In genomic region chr1:228457396-228458176, GRCh38 we compare ENCODE assay signal across 8 cellular contexts. TPM values are rescaled to one million over a fixed set of nuclear protein-coding genes. Genes with fewer than 3 reads are reported as not detected.
DNase-seq lines count a peak whose midpoint lies in the region; ATAC-seq and TF ChIP-seq lines count a peak whose summit lies in the region.

No MANE protein-coding gene starts in this region.

- no peaks in the 10 kb centered on the region for H3K9me3 Mint-ChIP-seq in Caco-2 (ENCODE audit: unreplicated experiment)
- H3K9me3 Mint-ChIP-seq in activated T-cell treated with anti-CD3 and anti-CD28 coated beads, Interleukin-2, amount 50 U/mL, for 4 hours: no peaks in the 10 kb centered on the region

- intact Hi-C loops in Caco-2 (cut with micrococcal nuclease; ENCODE audit: unreplicated experiment): loop anchor here (1.0 to 5.0 kb wide), 8 partner anchors 15 to 326 kb away; partner anchors contain the start of gene RNF187
- intact Hi-C loops in OCI-LY7 (cut with micrococcal nuclease; ENCODE audit: unreplicated experiment): loop anchor here (1.0 to 10.0 kb wide), 6 partner anchors 51 to 327 kb away; partner anchors contain the start of gene TRIM11
- intact Hi-C loops in esophagus muscularis mucosa (cut with DNase I): no loop called here

- under 1% methylated on average over 52 of the region's 74 CpGs for WGBS in esophagus muscularis mucosa

- H4K20me1 ChIP-seq in OCI-LY7 (ENCODE audit: insufficient read depth, low read length): peaks cover 4% of the 10 kb centered on the region

- peak overlapping the region; percentile 91 for H3K4me2 ChIP-seq in OCI-LY7 (ENCODE audit: low read length)

- H3K4me3 ChIP-seq in Caco-2 (ENCODE audit: low read depth, low read length) (peak overlapping the region; percentile 72), OCI-LY7 (ENCODE audit: low read depth, low read length, poor library complexity, severe bottlenecking) (peak overlapping the region; percentile 78), esophagus muscularis mucosa (peak overlapping the region; percentile 52 to 65 (median 54)), muscle layer of duodenum (ENCODE audit: low read depth in 1 of 2, low read length in 2 of 2) (peak overlapping the region; percentile 58 to 70)

- H3K36me3 Mint-ChIP-seq in Caco-2 (ENCODE audit: insufficient read depth, unreplicated experiment): peaks cover 65% of the 10 kb centered on the region
- peaks cover 4% of the 10 kb centered on the region for H3K36me3 Mint-ChIP-seq in activated T-cell treated with anti-CD3 and anti-CD28 coated beads, Interleukin-2, amount 50 U/mL, for 4 hours (ENCODE audit: insufficient read depth)

- H3K36me3 ChIP-seq in Caco-2 (ENCODE audit: control insufficient read depth, insufficient read depth, low read length): no peaks in the 10 kb centered on the region
- H3K36me3 ChIP-seq in OCI-LY7 (ENCODE audit: insufficient read depth, low read length): peaks cover 4% of the 10 kb centered on the region; the same call in 1 of the 2 replicates
- H3K36me3 ChIP-seq in esophagus muscularis mucosa: no peaks in the 10 kb centered on the region
- no peaks in the 10 kb centered on the region for H3K36me3 ChIP-seq in muscle layer of duodenum (ENCODE audit: control insufficient read depth in 1 of 2, insufficient read depth in 2 of 2, low read length in 2 of 2)

- no peaks in the 10 kb centered on the region for H3K9me2 ChIP-seq in OCI-LY7 (ENCODE audit: insufficient read depth, low read length)

- H3K27ac ChIP-seq in OCI-LY7 (ENCODE audit: low read depth, low read length, poor library complexity, severe bottlenecking): peak overlapping the region; percentile 94
- peak overlapping the region; percentile 72 to 84 (median 80) for H3K27ac ChIP-seq in esophagus muscularis mucosa (replicated peaks in 1 of 4)
- peak overlapping the region; percentile 54 for H3K27ac ChIP-seq in muscle layer of duodenum (ENCODE audit: low read length)

- DNase-seq in Caco-2 (peak; percentile 94 to 95), HT-29 (ENCODE audit: low spot score) (peak; percentile 99), OCI-LY7 (ENCODE audit: low spot score) (peak; percentile 99), esophagus muscularis mucosa (ENCODE audit: extremely low spot score) (peak; percentile 98)
- DNase-seq in activated T-cell treated with anti-CD3 and anti-CD28 coated beads, Interleukin-2, amount 50 U/mL, for 4 hours: peak; percentile 74
- DNase-seq in stimulated activated CD8-positive, alpha-beta memory T cell treated with anti-CD3 and anti-CD28 coated beads, Interleukin-7, amount 100 ng/mL, for 4 hours (ENCODE audit: low read depth in 2 of 2): peak; percentile 76 to 82

- H3K27me3 Mint-ChIP-seq in Caco-2 (ENCODE audit: insufficient read depth, unreplicated experiment): no peaks in the 10 kb centered on the region
- no peaks in the 10 kb centered on the region for H3K27me3 Mint-ChIP-seq in activated T-cell treated with anti-CD3 and anti-CD28 coated beads, Interleukin-2, amount 50 U/mL, for 4 hours (ENCODE audit: low read depth)

- H2AFZ ChIP-seq in OCI-LY7 (ENCODE audit: low read length): no peak overlapping the region

- POLR2A ChIA-PET in Caco-2 (lab: Charles Lee): interaction anchor here (0.5 to 2.3 kb wide), 13 partner anchors 9 to 1967 kb away, joined by 3 to 32 read pairs (median 4); partner anchors contain the start of genes RNF187 and TRIM11
- POLR2A ChIA-PET in OCI-LY7 (lab: Charles Lee): interaction anchor here (0.7 to 7.9 kb wide), 12 partner anchors 7 to 238 kb away, joined by 3 to 74 read pairs (median 6); partner anchors contain the start of genes RNF187 and TRIM11

- peak; percentile 76 for ATAC-seq in GM21367 (IDR thresholded peaks at IDR 0.05; ENCODE audit: unreplicated experiment)
- peak; percentile 89 to 90 for ATAC-seq in activated T-cell treated with anti-CD3 and anti-CD28 coated beads, Interleukin-2, amount 50 U/mL, for 4 hours

- H3K9me3 ChIP-seq in Caco-2 (no peaks in the 10 kb centered on the region), OCI-LY7 (ENCODE audit: low read length) (no peaks in the 10 kb centered on the region), esophagus muscularis mucosa (no peaks in the 10 kb centered on the region), muscle layer of duodenum (ENCODE audit: control insufficient read depth in 1 of 2, low read length in 2 of 2) (no peaks in the 10 kb centered on the region)

- H3K27me3 ChIP-seq in Caco-2 (replicated peaks; ENCODE audit: control insufficient read depth, insufficient read depth, low read length): no peaks in the 10 kb centered on the region
- peaks cover 0 to 79% (median 36%) of the 10 kb centered on the region in 4 donors for H3K27me3 ChIP-seq in esophagus muscularis mucosa
- peaks cover 18% of the 10 kb centered on the region for H3K27me3 ChIP-seq in muscle layer of duodenum (ENCODE audit: low read depth, low read length)

- H3K79me2 ChIP-seq in OCI-LY7 (ENCODE audit: insufficient read depth, low read depth, low read length): peaks cover 60% of the 10 kb centered on the region

- no peak for TF ChIP-seq EP300 in esophagus muscularis mucosa (IDR thresholded peaks at IDR 0.05)

- TF ChIP-seq CTCF in Caco-2 (IDR thresholded peaks at IDR 0.05; ENCODE audit: insufficient read depth in 1 of 2, low read depth in 1 of 2, low read length in 1 of 2, severe bottlenecking in 1 of 2, unreplicated experiment in 1 of 2) (peak; percentile 26 to 57), OCI-LY7 (conservative IDR thresholded peaks at IDR 0.05; ENCODE audit: low read length) (peak; percentile 57; the same call in 1 of the 2 replicates), esophagus muscularis mucosa (IDR thresholded peaks at IDR 0.05) (peak in 1 of 3 experiments; percentile 17)

- peaks cover 23% of the 10 kb centered on the region for H3K4me1 Mint-ChIP-seq in Caco-2 (ENCODE audit: low read depth, unreplicated experiment)
- peaks cover 25% of the 10 kb centered on the region for H3K4me1 Mint-ChIP-seq in activated T-cell treated with anti-CD3 and anti-CD28 coated beads, Interleukin-2, amount 50 U/mL, for 4 hours (ENCODE audit: low read depth)

- H3K4me1 ChIP-seq in Caco-2: peaks cover 21% of the 10 kb centered on the region
- H3K4me1 ChIP-seq in OCI-LY7 (ENCODE audit: insufficient read depth, low read length, poor library complexity, severe bottlenecking): peaks cover 39% of the 10 kb centered on the region
- H3K4me1 ChIP-seq in esophagus muscularis mucosa: peaks cover 18 to 32% (median 28%) of the 10 kb centered on the region in 4 donors
- H3K4me1 ChIP-seq in muscle layer of duodenum (ENCODE audit: control insufficient read depth in 1 of 2, insufficient read depth in 2 of 2, low read length in 2 of 2): peaks cover 0 to 28% of the 10 kb centered on the region in 2 donors

- CTCF ChIA-PET in Caco-2 (lab: Charles Lee): interaction anchor here (0.6 to 1.2 kb wide), 7 partner anchors 15 to 327 kb away, joined by 3 to 7 read pairs (median 4); partner anchors contain the start of gene TRIM11
- CTCF ChIA-PET in OCI-LY7 (lab: Charles Lee; ENCODE audit: unreplicated experiment): interaction anchor here (0.6 kb wide), 1 partner anchor 458 kb away, joined by 4 read pairs; no protein-coding TSS in a partner anchor

- TF ChIP-seq POLR2A in esophagus muscularis mucosa (IDR thresholded peaks at IDR 0.05; ENCODE audit: low read depth): no peak

- TSS peak; percentile 88 for BruUV-seq in Caco-2 (replicated peaks; lab: Mats Ljungman, UMichigan)
- BruUV-seq in OCI-LY7 (replicated peaks; lab: Mats Ljungman, UMichigan): TSS peak; percentile 91

- H3K4me3 Mint-ChIP-seq in Caco-2 (ENCODE audit: unreplicated experiment): peak overlapping the region; percentile 93
- H3K4me3 Mint-ChIP-seq in activated T-cell treated with anti-CD3 and anti-CD28 coated beads, Interleukin-2, amount 50 U/mL, for 4 hours: peak overlapping the region; percentile 94

- peak overlapping the region; percentile 93 for H3K27ac Mint-ChIP-seq in Caco-2 (ENCODE audit: unreplicated experiment)

RNA-seq across cellular contexts. Expression of gene RNF187, which starts 29.6 kb away (rescaled TPM):
- total RNA-seq in Caco-2 (2022): 128 and 164 TPM in 2 replicates
- total RNA-seq in HT-29 (2014; rRNA removed; shearing (Covaris generic)): 34.0 and 41.1 TPM in 2 replicates
- total RNA-seq in OCI-LY7 (2014; rRNA removed; shearing (Covaris generic)): 257 and 351 TPM in 2 replicates
- 478 and 484 TPM in 2 replicates for total RNA-seq in OCI-LY7 (2022)
- total RNA-seq in activated T-cell treated with anti-CD3 and anti-CD28 coated beads, Interleukin-2, amount 50 U/mL, for 4 hours: 100 to 1,000 TPM in 2 of 3 donors, 10 to 100 TPM in 1; 99.6 to 108 (median 106) TPM
- 10 to 100 TPM; 22.5 to 62.6 (median 61.0) TPM for total RNA-seq in esophagus muscularis mucosa

RNA-seq across cellular contexts. Expression of gene TRIM17, which starts 40.9 kb away (rescaled TPM):
- total RNA-seq in Caco-2 (2022): 4.0 and 4.5 TPM in 2 replicates
- not detected in 2 replicates for total RNA-seq in HT-29 (2014; rRNA removed; shearing (Covaris generic))
- total RNA-seq in OCI-LY7 (2014; rRNA removed; shearing (Covaris generic)): 0.13 TPM in 1 of 2 replicates, not detected in the other
- not detected in 2 replicates for total RNA-seq in OCI-LY7 (2022)
- 1 to 10 TPM in 1 of 3 donors, under 1 TPM in 2; 0.57 to 1.1 (median 0.66) TPM for total RNA-seq in activated T-cell treated with anti-CD3 and anti-CD28 coated beads, Interleukin-2, amount 50 U/mL, for 4 hours
- total RNA-seq in esophagus muscularis mucosa: not detected

RNA-seq across cellular contexts. Expression of gene TRIM11, which starts 51.0 kb away (rescaled TPM):
- total RNA-seq in Caco-2 (2022): 48.3 and 51.7 TPM in 2 replicates
- total RNA-seq in HT-29 (2014; rRNA removed; shearing (Covaris generic)): 55.9 and 62.2 TPM in 2 replicates
- total RNA-seq in OCI-LY7 (2014; rRNA removed; shearing (Covaris generic)): 26.7 and 30.0 TPM in 2 replicates
- 57.4 and 60.8 TPM in 2 replicates for total RNA-seq in OCI-LY7 (2022)
- 10 to 100 TPM; 43.8 to 47.5 (median 46.6) TPM for total RNA-seq in activated T-cell treated with anti-CD3 and anti-CD28 coated beads, Interleukin-2, amount 50 U/mL, for 4 hours
- 10 to 100 TPM; 13.8 to 26.1 (median 20.9) TPM for total RNA-seq in esophagus muscularis mucosa

Comparison
In these comparisons a context has a peak if more than half of its experiments do, and no peak if none do; other contexts are left out.
1. Peak in every context shown above with its lines: DNase-seq, ATAC-seq, H3K4me3 ChIP-seq and H3K27ac ChIP-seq.